32 cellular contexts compared by ENCODE assay signal in the genomic region with DNA sequence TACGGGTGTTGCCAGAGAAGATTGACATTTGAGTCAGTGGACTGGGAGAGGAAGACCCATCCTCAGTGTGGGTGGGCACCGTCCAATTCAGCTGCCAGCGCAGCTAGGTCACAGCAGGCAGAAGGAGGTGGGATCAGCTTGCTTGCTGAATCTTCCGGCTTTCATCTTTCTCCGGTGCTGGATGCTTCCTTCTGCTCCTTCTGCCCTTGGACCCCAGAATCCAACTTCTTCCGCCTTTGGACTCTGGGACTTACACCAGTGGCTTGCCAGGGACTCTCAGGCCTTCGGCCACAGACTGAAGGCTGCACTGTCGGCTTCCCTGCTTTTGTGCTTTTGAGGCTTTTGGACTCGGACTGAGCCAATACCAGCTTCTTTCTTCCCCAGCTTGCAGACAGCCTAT.
"Had no signal": no experiment of that assay in that cellular context is flagged by ENCODE, and none has a peak within 500 bp of the region (broad histone marks: within the 10 kb centered on the region; RNA-seq: fewer than 3 reads in every experiment).

No MANE protein-coding gene starts in this region.

- ATAC-seq: left cardiac atrium; left lung; lower lobe of right lung; natural killer cell; right cardiac atrium; sciatic nerve; stimulated activated naive B cell treated with anti-CD40 and anti-IgM and Interleukin-4, amounts not matched to agents 10 μg/mL and 1 μg/mL and 100 μg/mL, for 72 hours; stimulated activated naive CD8-positive, alpha-beta T cell treated with anti-CD3 and anti-CD28 coated beads, Interleukin-15, Interleukin-2, amounts not matched to agents 100 U/mL and 50 U/mL, for 24 hours had no signal

- H3K4me1 ChIP-seq: left lung, lower lobe of right lung, neural progenitor cell, prostate gland, stomach, testis, thyroid gland, transverse colon, upper lobe of left lung, uterus had no signal

- H3K9me3 Mint-ChIP-seq: mesothelial cell of epicardium; natural killer cell; stimulated activated naive B cell treated with anti-CD40 and anti-IgM and Interleukin-4, amounts not matched to agents 10 μg/mL and 1 μg/mL and 100 μg/mL, for 72 hours had no signal

- H3K4me1 Mint-ChIP-seq: naive B cell; natural killer cell; stimulated activated naive B cell treated with anti-CD40 and anti-IgM and Interleukin-4, amounts not matched to agents 10 μg/mL and 1 μg/mL and 100 μg/mL, for 72 hours had no signal

- H3K27me3 ChIP-seq: neural progenitor cell, ovary, testis, thyroid gland, transverse colon, upper lobe of left lung, uterus had no signal

- H3K36me3 ChIP-seq: left lung, lower lobe of right lung, neural progenitor cell, neutrophil, ovary, prostate gland, stomach, thyroid gland, transverse colon, upper lobe of left lung, uterus had no signal

- H3K36me3 Mint-ChIP-seq: mesothelial cell of epicardium; natural killer cell; neural progenitor cell; stimulated activated naive B cell treated with anti-CD40 and anti-IgM and Interleukin-4, amounts not matched to agents 10 μg/mL and 1 μg/mL and 100 μg/mL, for 72 hours had no signal

- H3K27ac Mint-ChIP-seq: mesothelial cell of epicardium; natural killer cell; nephron progenitor cell; neural progenitor cell; stimulated activated naive B cell treated with anti-CD40 and anti-IgM and Interleukin-4, amounts not matched to agents 10 μg/mL and 1 μg/mL and 100 μg/mL, for 72 hours had no signal

- H3K4me3 ChIP-seq: left lung, lower lobe of right lung, neural progenitor cell, ovary, prostate gland, skin epidermis, stomach, testis, thyroid gland, transverse colon, upper lobe of left lung, uterus had no signal

- H3K9me3 ChIP-seq: left lung, lower lobe of right lung, neutrophil, ovary, prostate gland, testis, thyroid gland, transverse colon, upper lobe of left lung, uterus had no signal

- DNase-seq: hippocampal formation; kidney glomerular epithelial cell; left cardiac atrium; left lung; lower lobe of right lung; mammary epithelial cell; mesenchymal stem cell; naive B cell; natural killer cell; nephron progenitor cell; occipital lobe; ovary; retina; right cardiac atrium; stimulated activated CD4-positive, alpha-beta T cell treated with anti-CD3 and anti-CD28 coated beads, Interleukin-12 subunit alpha, Interleukin-12 subunit beta, amount 100 ng/mL, for 4 hours; stimulated activated CD4-positive, alpha-beta T cell treated with anti-CD3 and anti-CD28 coated beads, Interleukin-15, amount 100 ng/mL, for 24 hours; stimulated activated CD4-positive, alpha-beta T cell treated with anti-CD3 and anti-CD28 coated beads, Interleukin-2, amount 100 ng/mL, for 24 hours; stimulated activated CD4-positive, alpha-beta T cell treated with anti-CD3 and anti-CD28 coated beads, Interleukin-4, amount 100 ng/mL, for 1 hour; stimulated activated naive B cell treated with anti-CD40 and anti-IgM and Interleukin-4, amounts not matched to agents 10 μg/mL and 1 μg/mL and 100 μg/mL, for 72 hours; stimulated activated naive CD8-positive, alpha-beta T cell treated with anti-CD3 and anti-CD28 coated beads, Interleukin-15, Interleukin-2, amounts not matched to agents 100 U/mL and 50 U/mL, for 24 hours; stomach; testis; thyroid gland; transverse colon; upper lobe of left lung; uterus had no signal

- H3K4me3 Mint-ChIP-seq: mesothelial cell of epicardium; natural killer cell; nephron progenitor cell; neural progenitor cell; stimulated activated naive B cell treated with anti-CD40 and anti-IgM and Interleukin-4, amounts not matched to agents 10 μg/mL and 1 μg/mL and 100 μg/mL, for 72 hours had no signal

- H3K27ac ChIP-seq: left lung, lower lobe of right lung, neural progenitor cell, neutrophil, ovary, prostate gland, skin epidermis, stomach, testis, thyroid gland, transverse colon, upper lobe of left lung, uterus had no signal
